In genomic region chr5:96699186-96699820, GRCh38 we compare ENCODE assay signal across 10 cellular contexts. TPM values are rescaled to one million over a fixed set of nuclear protein-coding genes. Genes with fewer than 3 reads are reported as not detected.
DNase-seq lines count a peak whose midpoint lies in the region; ATAC-seq and TF ChIP-seq lines count a peak whose summit lies in the region.
"Had no signal": no experiment of that assay in that cellular context is flagged by ENCODE, and none has a peak within 500 bp of the region (broad histone marks: within the 10 kb centered on the region; RNA-seq: fewer than 3 reads in every experiment).

No MANE protein-coding gene starts in this region.

- no peaks in the 10 kb centered on the region for H3K9me3 Mint-ChIP-seq in CD4-positive, alpha-beta memory T cell

- peaks cover 8% of the 10 kb centered on the region for H3K36me3 ChIP-seq in CD4-positive, alpha-beta memory T cell (ENCODE audit: insufficient read depth, low read length)
- H3K36me3 ChIP-seq in osteoblast (ENCODE audit: insufficient read depth, low read length), result peaks cover 16% of the 10 kb centered on the region

- no peaks in the 10 kb centered on the region for H3K27me3 Mint-ChIP-seq in CD4-positive, alpha-beta memory T cell
- H3K27me3 Mint-ChIP-seq: activated CD8-positive, alpha-beta memory T cell treated with anti-CD3 and anti-CD28 coated beads, Interleukin-2, amount 10 ng/mL, durations not matched to agents 7 days and 5 days had no signal

- peaks cover 12 to 40% of the 10 kb centered on the region in 2 donors for H3K36me3 Mint-ChIP-seq in CD4-positive, alpha-beta memory T cell

- peaks cover 17 to 39% (median 31%) of the 10 kb centered on the region in 4 donors for H3K4me1 Mint-ChIP-seq in CD4-positive, alpha-beta memory T cell

- H3K9me3 ChIP-seq in CD4-positive, alpha-beta memory T cell (ENCODE audit: control insufficient read depth in 1 of 2, low read length in 2 of 2), result no peaks in the 10 kb centered on the region
- H3K9me3 ChIP-seq in osteoblast (ENCODE audit: low read depth, low read length), result no peaks in the 10 kb centered on the region

- no peak for DNase-seq in CD4-positive, alpha-beta memory T cell
- DNase-seq in NCI-H69 (lab: John Stamatoyannopoulos, UW), result peak; percentile 46
- DNase-seq in epithelial cell of prostate (ENCODE audit: low read depth, low spot score), result no peak
- DNase-seq in osteoblast (ENCODE audit: insufficient read length, low spot score, missing footprints), result no peak
- no peak for DNase-seq in stimulated activated CD4-positive, alpha-beta T cell treated with anti-CD3 and anti-CD28 coated beads, Interleukin-15, amount 100 ng/mL, for 24 hours
- DNase-seq: activated CD8-positive, alpha-beta memory T cell treated with anti-CD3 and anti-CD28 coated beads, Interleukin-2, amount 10 ng/mL, durations not matched to agents 7 days and 5 days; NCI-H2171 had no signal

- H3K79me2 ChIP-seq in osteoblast (ENCODE audit: insufficient read depth, low read length), result peaks cover 27% of the 10 kb centered on the region

- CTCF ChIA-PET in CD4-positive, alpha-beta memory T cell (lab: Charles Lee; ENCODE audit: partially characterized antibody), result no interaction called here

- peaks cover 19% of the 10 kb centered on the region for H3K4me1 ChIP-seq in CD4-positive, alpha-beta memory T cell (ENCODE audit: insufficient read depth, low read length)
- H3K4me1 ChIP-seq in osteoblast (ENCODE audit: insufficient read depth, low read length), result peaks cover 36% of the 10 kb centered on the region

- peak overlapping the region in 5 of 7 donors; percentile 37 to 85 (median 77) for H3K27ac Mint-ChIP-seq in CD4-positive, alpha-beta memory T cell
- H3K27ac Mint-ChIP-seq: activated CD8-positive, alpha-beta memory T cell treated with anti-CD3 and anti-CD28 coated beads, Interleukin-2, amount 10 ng/mL, durations not matched to agents 7 days and 5 days had no signal

- H3K27ac ChIP-seq in CD4-positive, alpha-beta memory T cell (ENCODE audit: low read depth, low read length), result no peak overlapping the region
- peak overlapping the region; percentile 99 for H3K27ac ChIP-seq in epithelial cell of prostate
- peak overlapping the region; percentile 87 for H3K27ac ChIP-seq in osteoblast (ENCODE audit: low read depth, low read length)

- no peak overlapping the region for H3K4me3 Mint-ChIP-seq in CD4-positive, alpha-beta memory T cell
- H3K4me3 Mint-ChIP-seq: activated CD8-positive, alpha-beta memory T cell treated with anti-CD3 and anti-CD28 coated beads, Interleukin-2, amount 10 ng/mL, durations not matched to agents 7 days and 5 days had no signal

- peak overlapping the region; percentile 23 for H2AFZ ChIP-seq in osteoblast (ENCODE audit: low read length)

- H3K27me3 ChIP-seq in CD4-positive, alpha-beta memory T cell (ENCODE audit: insufficient read depth, low read length), result no peaks in the 10 kb centered on the region
- H3K27me3 ChIP-seq in osteoblast (ENCODE audit: insufficient read depth, low read length), result no peaks in the 10 kb centered on the region

- no peak for TF ChIP-seq CTCF in osteoblast (IDR thresholded peaks at IDR 0.05; ENCODE audit: extremely low read depth, low read depth, low read length)

- peak overlapping the region; percentile 18 for H3K4me2 ChIP-seq in osteoblast (ENCODE audit: insufficient read depth, low read length)

- no peak for ATAC-seq in HG03139 (IDR thresholded peaks at IDR 0.05; ENCODE audit: unreplicated experiment)
- ATAC-seq in GM18868 (IDR thresholded peaks at IDR 0.05; ENCODE audit: unreplicated experiment), result no peak
- ATAC-seq in HG02588 (IDR thresholded peaks at IDR 0.05; ENCODE audit: unreplicated experiment), result no peak
- ATAC-seq: activated CD8-positive, alpha-beta memory T cell treated with anti-CD3 and anti-CD28 coated beads, Interleukin-2, amount 10 ng/mL, durations not matched to agents 7 days and 5 days had no signal

- POLR2A ChIA-PET in CD4-positive, alpha-beta memory T cell (lab: Charles Lee; ENCODE audit: partially characterized antibody), result interaction anchor here (1.1 kb wide), 1 partner anchor 37 kb away, joined by 3 read pairs; the partner anchor contains the start of gene CAST

- H4K20me1 ChIP-seq in osteoblast (ENCODE audit: insufficient read depth, low read length), result peaks cover 9% of the 10 kb centered on the region

- no peak overlapping the region for H3K4me3 ChIP-seq in CD4-positive, alpha-beta memory T cell (ENCODE audit: low read length in 2 of 2)
- H3K4me3 ChIP-seq in osteoblast (ENCODE audit: insufficient read depth, low read length), result no peak overlapping the region

- intact Hi-C loops in CD4-positive, alpha-beta memory T cell (cut with micrococcal nuclease), result no loop called here

RNA-seq across cellular contexts. Expression of gene CAST, which starts 37.1 kb away (rescaled TPM):
- 100 to 1,000 TPM; 196 to 207 TPM for total RNA-seq in CD4-positive, alpha-beta memory T cell
- polyA plus RNA-seq in CD4-positive, alpha-beta memory T cell, result 10 to 100 TPM; 24.0 to 98.8 TPM
- 278 and 281 TPM in 2 replicates for total RNA-seq in osteoblast
